Comparison of ENCODE assay signal across 9 cellular contexts in the genomic region with DNA sequence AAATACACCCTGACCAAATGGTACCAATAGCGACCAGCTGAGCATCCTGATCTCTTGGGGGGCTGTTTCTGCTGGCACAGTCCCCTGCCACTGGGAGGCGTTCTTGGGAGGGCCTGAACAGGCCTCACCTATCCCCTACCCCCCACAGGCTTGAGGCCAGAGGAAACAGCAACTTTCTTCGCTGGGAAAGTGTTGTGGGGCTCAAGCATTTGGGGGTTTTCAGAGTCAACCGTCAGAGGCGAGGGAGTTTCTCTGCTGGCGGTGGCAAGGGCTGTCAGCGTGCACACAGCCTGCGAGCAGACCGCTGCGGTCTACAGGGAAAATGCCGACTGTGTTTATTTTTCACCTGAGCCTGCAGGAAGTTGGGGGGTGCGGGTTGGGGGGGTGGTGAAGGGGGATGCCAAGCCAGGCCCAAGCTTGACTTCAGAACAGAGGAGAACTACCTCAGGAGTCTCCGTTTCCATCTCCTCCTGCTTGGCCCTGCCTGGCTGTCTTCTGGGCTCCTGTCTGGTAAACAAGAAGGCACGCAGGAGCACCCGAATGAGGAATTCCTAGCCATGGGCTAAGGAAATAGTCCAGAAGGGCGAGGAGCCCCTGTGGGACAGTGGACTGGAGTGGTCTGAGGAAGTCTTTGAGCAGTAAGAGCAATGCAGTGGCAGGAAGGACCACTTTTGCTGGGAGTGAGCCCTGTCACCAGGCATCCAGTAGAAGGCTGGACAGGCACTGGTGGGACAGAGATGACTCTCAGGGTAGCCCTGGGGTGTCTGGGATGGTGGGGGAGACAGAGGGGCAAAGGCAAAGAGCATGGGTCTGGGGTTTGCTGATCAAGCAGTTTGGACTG. TPM values are rescaled to one million over a fixed set of nuclear protein-coding genes. Genes with fewer than 3 reads are reported as not detected.
DNase-seq lines count a peak whose midpoint lies in the region; ATAC-seq, FAIRE-seq and TF ChIP-seq lines count a peak whose summit lies in the region.
"Had no signal": no experiment of that assay in that cellular context is flagged by ENCODE, and none has a peak within 500 bp of the region (broad histone marks: within the 10 kb centered on the region; RNA-seq: fewer than 3 reads in every experiment).

No MANE protein-coding gene starts in this region.

- peaks cover 21 to 34% of the 10 kb centered on the region in 2 donors for H3K36me3 Mint-ChIP-seq in CD14-positive monocyte

- no peak for TF ChIP-seq RAD21 in K562 (CRISPR knock-in tag; conservative IDR thresholded peaks at IDR 0.05 in 1 of 2, IDR thresholded peaks at IDR 0.05 in 1 of 2)

- peak overlapping the region in 4 of 7 donors; percentile 40 to 76 (median 56) for H3K27ac Mint-ChIP-seq in CD14-positive monocyte

- 80% methylated on average over 16 of the region's 16 CpGs for WGBS in K562 (ENCODE audit: insufficient coverage, low coverage, missing lambda C conversion rate)
- 92 to 95% methylated on average over 14 to 16 of the region's 16 CpGs for WGBS in GM23248 (ENCODE audit: low coverage in 1 of 2, low lambda C conversion rate in 2 of 2, missing lambda C conversion rate in 2 of 2), 2 experiments

- peaks cover 0 to 15% of the 10 kb centered on the region in 2 experiments; a peak in 1 of 5 replicates for H3K4me1 ChIP-seq in K562 (replicated peaks in 1 of 2; ENCODE audit: control insufficient read depth in 2 of 2, insufficient read depth in 2 of 2, low read length in 2 of 2)
- peaks cover 3% of the 10 kb centered on the region; the same call in 1 of the 2 replicates for H3K4me1 ChIP-seq in GM23248 (ENCODE audit: insufficient read depth)

- TF ChIP-seq CTCF in CD14-positive monocyte (IDR thresholded peaks at IDR 0.05) (no peak), K562 (IDR thresholded peaks at IDR 0.05 in 2 of 3, conservative IDR thresholded peaks at IDR 0.05 in 1 of 3; ENCODE audit: insufficient read depth in 2 of 3, low read depth in 1 of 3, low read length in 3 of 3) (peak; percentile 22 to 26 (median 22); a peak in 2 of 6 replicates)

- no peak overlapping the region for H2AFZ ChIP-seq in K562 (ENCODE audit: low read depth, low read length)
- no peak overlapping the region for H2AFZ ChIP-seq in GM23248

- no peaks in the 10 kb centered on the region for H3K9me3 Mint-ChIP-seq in CD14-positive monocyte

- ATAC-seq in GM21576 (IDR thresholded peaks at IDR 0.05; ENCODE audit: unreplicated experiment) = peak; percentile 63
- ATAC-seq in K562 = peak; percentile 45; the same call in 2 of the 3 replicates

- no TSS peak for BruUV-seq in K562 (replicated peaks; lab: Mats Ljungman, UMichigan)

- no peaks in the 10 kb centered on the region; the same call in 1 of the 2 replicates for H3F3A ChIP-seq in GM23248 (ENCODE audit: insufficient read depth)

- H3K9me3 ChIP-seq in K562 (replicated peaks; ENCODE audit: control insufficient read depth, insufficient read depth, low read depth, low read length) (no peaks in the 10 kb centered on the region), GM23248 (ENCODE audit: low read depth) (no peaks in the 10 kb centered on the region)
- H3K9me3 ChIP-seq: adrenal gland had no signal

- no peaks in the 10 kb centered on the region for H3K9me2 ChIP-seq in GM23248 (ENCODE audit: insufficient read depth)

- intact Hi-C loops in CD14-positive monocyte (cut with micrococcal nuclease) (no loop called here), K562 (cut with micrococcal nuclease) (no loop called here)

- no peak overlapping the region for H3K4me3 ChIP-seq in K562
- no peak overlapping the region for H3K4me3 ChIP-seq in GM23248
- H3K4me3 ChIP-seq: adrenal gland had no signal

- H3K4me2 ChIP-seq in K562 (ENCODE audit: insufficient read depth, low read length) (no peak overlapping the region), GM23248 (ENCODE audit: unreplicated experiment) (no peak overlapping the region)

- DNase-seq in CD14-positive monocyte (ENCODE audit: low spot score) = no peak
- peak; percentile 68 to 80 (median 78) for DNase-seq in T-helper 1 cell
- no peak for DNase-seq in K562 (ENCODE audit: extremely low read depth in 1 of 4, low spot score in 3 of 4)
- DNase-seq in stimulated activated CD8-positive, alpha-beta memory T cell treated with anti-CD3 and anti-CD28 coated beads, Interleukin-15, amount 100 ng/mL, for 48 hours (ENCODE audit: low read depth in 2 of 2) = peak; percentile 73 to 81
- no peak for DNase-seq in GM23248
- no peak for DNase-seq in HuH-7.5 (ENCODE audit: low spot score)
- no peak for DNase-seq in dedifferentiated amniotic fluid mesenchymal stem cell (ENCODE audit: extremely low spot score)

- CTCF ChIA-PET in K562 (lab: Yijun Ruan, JAX; ENCODE audit: low intra/inter-chr PET ratio) = no interaction called here

- H4K20me1 ChIP-seq in K562 (replicated peaks; ENCODE audit: control insufficient read depth, insufficient read depth, low read length) (peaks cover 21% of the 10 kb centered on the region), GM23248 (ENCODE audit: insufficient read depth) (no peaks in the 10 kb centered on the region)

- H3K4me3 Mint-ChIP-seq in CD14-positive monocyte = no peak overlapping the region

- H3K27me3 Mint-ChIP-seq in CD14-positive monocyte (ENCODE audit: low read depth in 3 of 3) = peaks cover 0 to 4% (median 0%) of the 10 kb centered on the region in 3 donors

- no peak for TF ChIP-seq EP300 in K562 (IDR thresholded peaks at IDR 0.05; ENCODE audit: low read length)

- peaks cover 52% of the 10 kb centered on the region; the same call in 2 of the 3 replicates for H3K36me3 ChIP-seq in K562 (ENCODE audit: control insufficient read depth, insufficient read depth, low read length)
- peaks cover 8% of the 10 kb centered on the region; the same call in 1 of the 2 replicates for H3K36me3 ChIP-seq in GM23248 (ENCODE audit: low read depth)

- no peak for TF ChIP-seq POLR2A in K562 (conservative IDR thresholded peaks at IDR 0.05)

- H3K9me1 ChIP-seq in K562 (ENCODE audit: control insufficient read depth, insufficient read depth, low read length) = peaks cover 7% of the 10 kb centered on the region

- POLR2A ChIA-PET in K562 (lab: Yijun Ruan, JAX) = interaction anchor here (0.6 kb wide), 2 partner anchors 26 to 199 kb away, joined by 3 read pairs; no protein-coding TSS in a partner anchor

- in situ Hi-C loops in K562 (cut with MboI) = no loop called here
- in situ Hi-C loops in GM23248 (cut with MboI) = no loop called here

- FAIRE-seq in K562 (lab: Jason Lieb, UNC) = no peak

- H3K27me3 ChIP-seq in K562 (ENCODE audit: control insufficient read depth in 2 of 2, insufficient read depth in 2 of 2, low read length in 2 of 2) (no peaks in the 10 kb centered on the region), GM23248 (replicated peaks; ENCODE audit: insufficient read depth) (no peaks in the 10 kb centered on the region)
- H3K27me3 ChIP-seq: adrenal gland had no signal

- H3K79me2 ChIP-seq in K562 (ENCODE audit: control insufficient read depth, insufficient read depth, low read length) = no peaks in the 10 kb centered on the region
- H3K79me2 ChIP-seq in GM23248 (ENCODE audit: insufficient read depth) = peaks cover 39% of the 10 kb centered on the region

- no peak overlapping the region for H3K27ac ChIP-seq in K562 (ENCODE audit: extremely low read depth, low read depth, low read length)
- no peak overlapping the region for H3K27ac ChIP-seq in GM23248
- H3K27ac ChIP-seq: adrenal gland had no signal

- no peak overlapping the region for H3K9ac ChIP-seq in K562 (ENCODE audit: insufficient read depth in 1 of 2, low read depth in 2 of 2, low read length in 2 of 2)
- no peak overlapping the region for H3K9ac ChIP-seq in GM23248

- H3K4me1 Mint-ChIP-seq in CD14-positive monocyte = peaks cover 6% of the 10 kb centered on the region

RNA-seq across cellular contexts. Expression of a gene that starts 18.1 kb away (rescaled TPM):
- polyA plus RNA-seq in CD14-positive monocyte (under 1 TPM; 0.83 to 0.84 TPM), K562 (2011; rRNA removed) (3.2 and 4.2 TPM in 2 replicates), K562 (2014; fragmentation: Illumina TruSeq; extraction: Trizol) (14.4 and 14.9 TPM in 2 replicates), K562 (2014; fragmentation: Nextera tagmentation; extraction: Ambion mirVana) (1 to 10 TPM; 1.6 to 2.0 TPM), K562 (2014; rRNA removed) (5.4 and 5.8 TPM in 2 replicates), GM23248 (2016; fragmentation: Nextera tagmentation; extraction: Ambion mirVana) (2.4 and 2.7 TPM in 2 replicates)
- 22.7 and 54.2 TPM in 2 replicates for total RNA-seq in K562 (2011; cell fraction: chromatin; rRNA removed; ENCODE audit: low replicate concordance)
- 20.5 and 24.5 TPM in 2 replicates for total RNA-seq in K562 (2011; cell fraction: nucleolus; rRNA removed)
- total RNA-seq in K562 (2011; cell fraction: nucleoplasm; rRNA removed) = 24.3 and 38.9 TPM in 2 replicates
- total RNA-seq in K562 (2014; rRNA removed) (5.8 TPM in 2 replicates), K562 (2014; rRNA removed; fragmentation: Illumina TruSeq; extraction: Trizol) (3.4 TPM in 2 replicates), K562 (2015; rRNA removed; fragmentation: Illumina TruSeq; extraction: Trizol) (3.1 and 3.2 TPM in 2 replicates), K562 (2021) (10.3 and 12.6 TPM in 2 replicates)
- 2.6 and 5.4 TPM in 2 replicates for polyA plus RNA-seq in K562 (2011; cell fraction: cytosol; rRNA removed)
- polyA plus RNA-seq in K562 (2011; cell fraction: nucleus; rRNA removed) = 4.1 and 11.1 TPM in 2 replicates
- 8.3 and 8.9 TPM in 2 replicates for polyA plus RNA-seq in K562 (2012)
- 5.5 and 7.4 TPM in 2 replicates for polyA minus RNA-seq in K562 (2011; rRNA and poly(A)+ RNA removed)
- polyA minus RNA-seq in K562 (2011; cell fraction: cytosol; rRNA and poly(A)+ RNA removed) = 5.3 and 9.5 TPM in 2 replicates
- polyA minus RNA-seq in K562 (2011; cell fraction: nucleus; rRNA and poly(A)+ RNA removed) = 8.3 and 13.5 TPM in 2 replicates
- total RNA-seq in GM23248 (2014; rRNA removed; shearing (Covaris generic)) = 1.4 and 2.5 TPM in 2 replicates

RNA-seq across cellular contexts. Expression of a gene that starts 44.2 kb away (rescaled TPM):
- polyA plus RNA-seq in CD14-positive monocyte = 100 to 1,000 TPM; 735 to 787 TPM
- total RNA-seq in K562 (2011; cell fraction: chromatin; rRNA removed; ENCODE audit: low replicate concordance) = 90.0 and 233 TPM in 2 replicates
- 56.3 and 56.9 TPM in 2 replicates for total RNA-seq in K562 (2011; cell fraction: nucleolus; rRNA removed)
- total RNA-seq in K562 (2011; cell fraction: nucleoplasm; rRNA removed) = 128 and 219 TPM in 2 replicates
- 259 and 301 TPM in 2 replicates for total RNA-seq in K562 (2014; rRNA removed)
- 655 and 748 TPM in 2 replicates for total RNA-seq in K562 (2014; rRNA removed; fragmentation: Illumina TruSeq; extraction: Trizol)
- total RNA-seq in K562 (2015; rRNA removed; fragmentation: Illumina TruSeq; extraction: Trizol) = 621 and 639 TPM in 2 replicates
- total RNA-seq in K562 (2021) = 302 and 303 TPM in 2 replicates
- polyA plus RNA-seq in K562 (2011; rRNA removed) = 471 and 627 TPM in 2 replicates
- 91.9 and 240 TPM in 2 replicates for polyA plus RNA-seq in K562 (2011; cell fraction: cytosol; rRNA removed)
- 71.9 and 148 TPM in 2 replicates for polyA plus RNA-seq in K562 (2011; cell fraction: nucleus; rRNA removed)
- 488 and 491 TPM in 2 replicates for polyA plus RNA-seq in K562 (2012)
- polyA plus RNA-seq in K562 (2014; fragmentation: Illumina TruSeq; extraction: Trizol) = 809 and 876 TPM in 2 replicates
- polyA plus RNA-seq in K562 (2014; fragmentation: Nextera tagmentation; extraction: Ambion mirVana) = 1,000 to 10,000 TPM; 2,075 to 2,109 TPM
- polyA plus RNA-seq in K562 (2014; rRNA removed) = 625 and 669 TPM in 2 replicates
- polyA minus RNA-seq in K562 (2011; rRNA and poly(A)+ RNA removed) = 617 and 618 TPM in 2 replicates
- polyA minus RNA-seq in K562 (2011; cell fraction: cytosol; rRNA and poly(A)+ RNA removed) = 97.3 and 126 TPM in 2 replicates
- 44.0 and 74.6 TPM in 2 replicates for polyA minus RNA-seq in K562 (2011; cell fraction: nucleus; rRNA and poly(A)+ RNA removed)
- total RNA-seq in GM23248 (2014; rRNA removed; shearing (Covaris generic)) = 238 and 245 TPM in 2 replicates
- polyA plus RNA-seq in GM23248 (2016; fragmentation: Nextera tagmentation; extraction: Ambion mirVana) = 1,125 and 1,145 TPM in 2 replicates

Comparison
In these comparisons a context has a peak if more than half of its experiments do, and no peak if none do; other contexts are left out.
1. DNase-seq: peak in T-helper 1 cell (5 of 5) and stimulated activated CD8-positive, alpha-beta memory T cell treated with anti-CD3 and anti-CD28 coated beads, Interleukin-15, amount 100 ng/mL, for 48 hours (2 of 2); none in CD14-positive monocyte (single experiment), K562 (0 of 4), GM23248 (single experiment), HuH-7.5 (single experiment) and dedifferentiated amniotic fluid mesenchymal stem cell (single experiment).